8 cellular contexts compared by ENCODE assay signal in the genomic region with DNA sequence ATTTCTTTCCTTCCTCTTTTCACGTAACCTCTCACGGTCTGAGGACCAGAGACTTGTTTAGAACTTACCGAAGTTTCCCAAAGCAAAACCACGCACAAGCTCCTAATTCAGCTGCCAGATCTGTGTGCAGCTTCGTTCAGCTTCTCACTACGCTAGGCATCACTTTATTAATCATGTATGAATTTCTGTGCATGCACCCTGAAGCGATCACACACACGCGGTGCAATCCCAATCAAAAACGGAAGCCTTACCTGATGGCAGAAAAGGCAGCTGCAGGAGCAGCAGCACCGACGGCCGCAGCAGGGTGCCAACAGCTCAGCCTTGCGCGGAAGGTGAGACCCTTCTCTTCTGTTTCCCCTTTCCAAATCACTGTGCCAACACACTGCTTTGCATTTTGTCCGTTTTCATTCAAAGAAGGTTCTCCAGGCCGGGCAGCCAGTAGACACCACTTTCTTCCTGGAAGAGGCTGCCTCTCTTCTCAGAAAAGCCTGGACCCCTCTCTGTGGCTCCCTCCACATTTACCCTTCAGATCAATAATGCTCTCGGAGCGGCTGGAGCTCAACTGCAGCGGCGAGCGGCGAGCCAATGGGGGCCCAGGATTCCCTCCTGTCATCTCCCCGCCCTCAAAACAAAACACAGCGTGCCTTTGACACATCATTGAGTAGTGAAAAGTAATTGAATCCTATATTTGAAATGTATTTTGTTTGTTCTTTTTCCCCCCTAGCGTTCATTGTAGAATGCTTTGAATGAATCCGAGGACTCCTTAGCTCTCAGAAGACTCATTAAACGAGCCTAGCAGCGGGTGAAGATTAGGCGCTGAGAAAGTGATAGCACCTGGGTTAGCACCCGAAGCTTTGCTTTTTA. TPM values are rescaled to one million over a fixed set of nuclear protein-coding genes. Genes with fewer than 3 reads are reported as not detected.
DNase-seq lines count a peak whose midpoint lies in the region; ATAC-seq, FAIRE-seq and TF ChIP-seq lines count a peak whose summit lies in the region.

A gene (minus strand): TSS at position 538 of the 864 bp plus-strand sequence.

- H3K9me3 Mint-ChIP-seq in activated naive CD8-positive, alpha-beta T cell (ENCODE audit: low read depth), result peaks cover 10% of the 10 kb centered on the region

- H3K4me1 Mint-ChIP-seq in activated naive CD8-positive, alpha-beta T cell (ENCODE audit: low read depth), result peaks cover 13% of the 10 kb centered on the region

- no peaks in the 10 kb centered on the region for H3K36me3 Mint-ChIP-seq in activated naive CD8-positive, alpha-beta T cell

- no peak within 1 kb of the TSS for H3K27ac Mint-ChIP-seq in activated naive CD8-positive, alpha-beta T cell

- H3K4me3 ChIP-seq in A673 (ENCODE audit: low read depth, low read length, poor library complexity, severe bottlenecking) (peak within 1 kb of the TSS; percentile 35), HepG2 (replicated peaks in 1 of 3; ENCODE audit: insufficient read depth in 1 of 3, low read depth in 2 of 3, low read length in 3 of 3) (no peak within 1 kb of the TSS; a peak in 1 of 6 replicates)

- TF ChIP-seq POLR2A in HepG2 (IDR thresholded peaks at IDR 0.05; ENCODE audit: insufficient read depth in 1 of 2, low read depth in 2 of 2, low read length in 2 of 2), result no peak

- no peak for TF ChIP-seq CTCF in A673 (conservative IDR thresholded peaks at IDR 0.05; ENCODE audit: low read depth, low read length)
- no peak for TF ChIP-seq CTCF in HepG2 (CRISPR knock-in tag; IDR thresholded peaks at IDR 0.05)

- FAIRE-seq in HepG2 (lab: Jason Lieb, UNC), result no peak

- ATAC-seq in GM18909 (IDR thresholded peaks at IDR 0.05; ENCODE audit: poor library complexity, unreplicated experiment) (peak; percentile 46), HepG2 (peak; percentile 97), esophagus mucosa (no peak), HG03139 (IDR thresholded peaks at IDR 0.05; ENCODE audit: unreplicated experiment) (no peak)

- H3K27me3 Mint-ChIP-seq in activated naive CD8-positive, alpha-beta T cell, result peaks cover 1% of the 10 kb centered on the region

- POLR2A ChIA-PET in A673 (lab: Charles Lee; ENCODE audit: low non-redundant PET), result interaction anchor here (0.6 kb wide), 1 partner anchor 344 kb away, joined by 3 read pairs; no protein-coding TSS in a partner anchor
- POLR2A ChIA-PET in HepG2 (lab: Yijun Ruan, JAX), result no interaction called here

- H3K4me1 ChIP-seq in A673 (ENCODE audit: insufficient read depth, low read length, poor library complexity, severe bottlenecking) (no peaks in the 10 kb centered on the region), HepG2 (ENCODE audit: insufficient read depth, low read length) (no peaks in the 10 kb centered on the region)

- DNase-seq in A673 (ENCODE audit: low spot score) (peak; percentile 42), NCI-H187 treated with DMSO at 0.1 percent for 48 hours (lab: John Stamatoyannopoulos, UW) (peak; percentile 66), HepG2 (ENCODE audit: low spot score) (no peak), SW 1271 (lab: John Stamatoyannopoulos, UW) (no peak)

- in situ Hi-C loops in HepG2 (cut with HindIII; ENCODE audit: extremely low pct_ligation_motif_present, low pct_unique_long_range_greater_than_20kb), result no loop called here

- H3K9ac ChIP-seq in HepG2 (ENCODE audit: insufficient read depth, low read depth, low read length), result no peak within 1 kb of the TSS

- H3K9me3 ChIP-seq in A673 (ENCODE audit: low read depth, low read length, poor library complexity, severe bottlenecking) (no peaks in the 10 kb centered on the region), HepG2 (ENCODE audit: low read length) (no peaks in the 10 kb centered on the region)

- TF ChIP-seq EP300 in HepG2 (IDR thresholded peaks at IDR 0.05; ENCODE audit: low read depth in 2 of 2, low read length in 2 of 2) (no peak), HepG2 (CRISPR knock-in tag; IDR thresholded peaks at IDR 0.05; ENCODE audit: borderline replicate concordance) (no peak)

- CTCF ChIA-PET in A673 (lab: Charles Lee) (no interaction called here), HepG2 (lab: Yijun Ruan, JAX; ENCODE audit: low intra/inter-chr PET ratio, low total read pairs) (no interaction called here)

- H3K36me3 ChIP-seq in A673 (ENCODE audit: insufficient read depth, low read length, poor library complexity, severe bottlenecking) (no peaks in the 10 kb centered on the region), HepG2 (replicated peaks in 1 of 2; ENCODE audit: control insufficient read depth in 1 of 2, insufficient read depth in 2 of 2, low read length in 2 of 2) (no peaks in the 10 kb centered on the region)

- H4K20me1 ChIP-seq in HepG2 (ENCODE audit: insufficient read depth, low read length), result no peaks in the 10 kb centered on the region

- intact Hi-C loops in A673 (cut with micrococcal nuclease; ENCODE audit: unreplicated experiment), result no loop called here
- intact Hi-C loops in HepG2 (cut with micrococcal nuclease; ENCODE audit: unreplicated experiment), result no loop called here

- 4% methylated on average over 27 of the region's 31 CpGs for WGBS in HepG2 (ENCODE audit: low lambda C conversion rate)

- H3K27me3 ChIP-seq in A673 (replicated peaks; ENCODE audit: insufficient read depth, low read depth, low read length, poor library complexity) (peaks cover 62% of the 10 kb centered on the region), HepG2 (ENCODE audit: control insufficient read depth in 1 of 2, insufficient read depth in 2 of 2, low read length in 2 of 2) (no peaks in the 10 kb centered on the region; a peak in 1 of 5 replicates)

- no TSS peak for BruUV-seq in A673 (replicated peaks; lab: Mats Ljungman, UMichigan)
- no TSS peak for BruUV-seq in HepG2 (replicated peaks; lab: Mats Ljungman, UMichigan)

- no peak for TF ChIP-seq RAD21 in HepG2 (CRISPR knock-in tag; IDR thresholded peaks at IDR 0.05)

- H3K4me2 ChIP-seq in HepG2 (ENCODE audit: low read depth, low read length), result peak within 1 kb of the TSS; percentile 64

- H3K79me2 ChIP-seq in HepG2 (ENCODE audit: insufficient read depth, low read length), result no peaks in the 10 kb centered on the region

- H3K4me3 Mint-ChIP-seq in activated naive CD8-positive, alpha-beta T cell, result peak within 1 kb of the TSS; percentile 74

- H3K27ac ChIP-seq in A673 (ENCODE audit: low read depth, low read length, poor library complexity, severe bottlenecking) (no peak within 1 kb of the TSS), HepG2 (ENCODE audit: extremely low read length, insufficient read depth, low read length) (no peak within 1 kb of the TSS)

- no peak within 1 kb of the TSS for H2AFZ ChIP-seq in HepG2 (ENCODE audit: low read length)

TF ChIP-seq in HepG2, 621 proteins besides CTCF, POLR2A, EP300 and RAD21 (continues in another document):
- TF ChIP-seq MYNN (CRISPR knock-in tag; IDR thresholded peaks at IDR 0.05; ENCODE audit: low read depth), result no peak
- TF ChIP-seq ZNF891 (CRISPR knock-in tag; IDR thresholded peaks at IDR 0.05), result no peak
- no peak for TF ChIP-seq XBP1 (CRISPR knock-in tag; IDR thresholded peaks at IDR 0.05)
- TF ChIP-seq ZNF263 (CRISPR knock-in tag; IDR thresholded peaks at IDR 0.05), result no peak
- no peak for TF ChIP-seq KLF15 (CRISPR knock-in tag; IDR thresholded peaks at IDR 0.05; ENCODE audit: borderline replicate concordance)
- TF ChIP-seq SMAD1 (CRISPR knock-in tag; IDR thresholded peaks at IDR 0.05; ENCODE audit: borderline replicate concordance, low read depth), result no peak
- TF ChIP-seq, protein P1, sequence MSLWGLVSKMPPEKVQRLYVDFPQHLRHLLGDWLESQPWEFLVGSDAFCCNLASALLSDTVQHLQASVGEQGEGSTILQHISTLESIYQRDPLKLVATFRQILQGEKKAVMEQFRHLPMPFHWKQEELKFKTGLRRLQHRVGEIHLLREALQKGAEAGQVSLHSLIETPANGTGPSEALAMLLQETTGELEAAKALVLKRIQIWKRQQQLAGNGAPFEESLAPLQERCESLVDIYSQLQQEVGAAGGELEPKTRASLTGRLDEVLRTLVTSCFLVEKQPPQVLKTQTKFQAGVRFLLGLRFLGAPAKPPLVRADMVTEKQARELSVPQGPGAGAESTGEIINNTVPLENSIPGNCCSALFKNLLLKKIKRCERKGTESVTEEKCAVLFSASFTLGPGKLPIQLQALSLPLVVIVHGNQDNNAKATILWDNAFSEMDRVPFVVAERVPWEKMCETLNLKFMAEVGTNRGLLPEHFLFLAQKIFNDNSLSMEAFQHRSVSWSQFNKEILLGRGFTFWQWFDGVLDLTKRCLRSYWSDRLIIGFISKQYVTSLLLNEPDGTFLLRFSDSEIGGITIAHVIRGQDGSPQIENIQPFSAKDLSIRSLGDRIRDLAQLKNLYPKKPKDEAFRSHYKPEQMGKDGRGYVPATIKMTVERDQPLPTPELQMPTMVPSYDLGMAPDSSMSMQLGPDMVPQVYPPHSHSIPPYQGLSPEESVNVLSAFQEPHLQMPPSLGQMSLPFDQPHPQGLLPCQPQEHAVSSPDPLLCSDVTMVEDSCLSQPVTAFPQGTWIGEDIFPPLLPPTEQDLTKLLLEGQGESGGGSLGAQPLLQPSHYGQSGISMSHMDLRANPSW (CRISPR knock-in tag; IDR thresholded peaks at IDR 0.05; ENCODE audit: borderline replicate concordance), result no peak
- TF ChIP-seq ZNF577 (CRISPR knock-in tag; IDR thresholded peaks at IDR 0.05; ENCODE audit: borderline replicate concordance, low read depth), result no peak

RNA-seq across cellular contexts. Expression of the gene that starts here (rescaled TPM):
- 27.7 and 39.5 TPM in 2 replicates for total RNA-seq in A673 (2021)
- not detected in 2 replicates for total RNA-seq in HepG2 (2016; rRNA removed; fragmentation: Illumina TruSeq; extraction: Trizol)
- total RNA-seq in HepG2 (2016; cell fraction: cytosol; rRNA removed; fragmentation: Illumina TruSeq; extraction: Trizol; ENCODE audit: low read depth), result not detected in 2 replicates
- not detected in 2 replicates for total RNA-seq in HepG2 (2016; cell fraction: insoluble cytoplasmic fraction; rRNA removed; fragmentation: Illumina TruSeq; extraction: Trizol)
- total RNA-seq in HepG2 (2016; cell fraction: membrane; rRNA removed; fragmentation: Illumina TruSeq; extraction: Trizol), result not detected in 2 replicates
- not detected in 2 replicates for total RNA-seq in HepG2 (2016; cell fraction: nucleus; rRNA removed; fragmentation: Illumina TruSeq; extraction: Trizol)
- not detected in 2 replicates for polyA plus RNA-seq in HepG2 (2011; rRNA removed)
- polyA plus RNA-seq in HepG2 (2011; cell fraction: cytosol; rRNA removed), result not detected in 2 replicates
- not detected in 2 replicates for polyA plus RNA-seq in HepG2 (2011; cell fraction: nucleus; rRNA removed)
- not detected in 2 replicates for polyA plus RNA-seq in HepG2 (2012)
- polyA plus RNA-seq in HepG2 (2016; cell fraction: cytosol; fragmentation: Illumina TruSeq; extraction: Trizol; ENCODE audit: low read depth), result not detected in 2 replicates
- not detected in 2 replicates for polyA plus RNA-seq in HepG2 (2016; cell fraction: insoluble cytoplasmic fraction; fragmentation: Illumina TruSeq; extraction: Trizol; ENCODE audit: low read depth)
- polyA plus RNA-seq in HepG2 (2016; cell fraction: membrane; fragmentation: Illumina TruSeq; extraction: Trizol; ENCODE audit: low read depth), result not detected in 2 replicates
- polyA plus RNA-seq in HepG2 (2016; cell fraction: nucleus; fragmentation: Illumina TruSeq; extraction: Trizol; ENCODE audit: insufficient read depth, low read depth), result not detected in 2 replicates
- 0.07 TPM in 1 of 2 replicates, not detected in the other for polyA minus RNA-seq in HepG2 (2011; rRNA and poly(A)+ RNA removed; ENCODE audit: low replicate concordance)
- polyA minus RNA-seq in HepG2 (2011; cell fraction: cytosol; rRNA and poly(A)+ RNA removed), result not detected in 2 replicates
- not detected in 2 replicates for polyA minus RNA-seq in HepG2 (2011; cell fraction: nucleus; rRNA and poly(A)+ RNA removed)
- not detected for total RNA-seq in esophagus mucosa

Comparison
In these comparisons a context has a peak if more than half of its experiments do, and no peak if none do; other contexts are left out.
1. RNA of the gene that starts here (total RNA-seq): 27.7 to 39.5 TPM in A673; not detected in HepG2 and not detected in esophagus mucosa (single experiment); every median in the first group is over 10 times any median in the second.
2. Peak in ATAC-seq and H3K4me2 ChIP-seq in HepG2; RNA of the gene not detected or under 1 TPM.
3. DNase-seq: peak in A673 (single experiment) and NCI-H187 treated with DMSO at 0.1 percent for 48 hours (single experiment); none in HepG2 (single experiment) and SW 1271 (0 of 2).